In the genomic region with DNA sequence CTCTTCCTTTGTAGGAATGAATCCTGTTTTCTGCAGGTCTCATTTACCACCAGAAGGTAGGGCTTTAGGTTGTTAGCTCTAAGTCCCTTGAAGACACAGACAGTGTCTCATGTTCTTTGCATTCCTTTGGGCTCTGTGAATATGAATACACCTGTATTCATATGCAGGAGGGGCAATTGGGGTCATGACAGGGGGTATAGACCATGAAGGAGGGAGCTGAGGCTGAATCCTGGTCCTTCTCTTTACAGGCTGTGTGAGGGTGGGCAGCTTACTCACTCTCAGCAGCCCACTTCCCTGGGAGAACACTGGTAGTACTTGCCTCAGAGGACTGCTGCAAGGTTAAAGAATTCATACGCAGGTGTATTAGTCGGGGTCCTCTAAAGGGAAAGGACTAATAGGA, we compare ENCODE assay signal across 8 cellular contexts.
"Had no signal": no experiment of that assay in that cellular context is flagged by ENCODE, and none has a peak within 500 bp of the region (broad histone marks: within the 10 kb centered on the region; RNA-seq: fewer than 3 reads in every experiment).

No MANE protein-coding gene starts in this region.

- H3K4me3 ChIP-seq: GM23248, HAP-1 had no signal

- H3K9me3 ChIP-seq: HAP-1 had no signal

- DNase-seq: GM23248, H7, HFFc6 had no signal

- H2AFZ ChIP-seq: GM23248 had no signal

- H3K4me1 ChIP-seq: HAP-1 had no signal

- H3K36me3 Mint-ChIP-seq: IgD-negative memory B cell had no signal

- H3K9ac ChIP-seq: GM23248 had no signal

- H3K27ac ChIP-seq: GM23248, HL-60 had no signal

- H3K4me1 Mint-ChIP-seq: IgD-negative memory B cell had no signal

- H3K27ac Mint-ChIP-seq: HFFc6, IgD-negative memory B cell had no signal

- H3K4me3 Mint-ChIP-seq: HFFc6 had no signal

- H3K27me3 Mint-ChIP-seq: IgD-negative memory B cell had no signal

- H3K36me3 ChIP-seq: HAP-1 had no signal

- ATAC-seq: HCT116, HepG2 had no signal
